In the genomic region with DNA sequence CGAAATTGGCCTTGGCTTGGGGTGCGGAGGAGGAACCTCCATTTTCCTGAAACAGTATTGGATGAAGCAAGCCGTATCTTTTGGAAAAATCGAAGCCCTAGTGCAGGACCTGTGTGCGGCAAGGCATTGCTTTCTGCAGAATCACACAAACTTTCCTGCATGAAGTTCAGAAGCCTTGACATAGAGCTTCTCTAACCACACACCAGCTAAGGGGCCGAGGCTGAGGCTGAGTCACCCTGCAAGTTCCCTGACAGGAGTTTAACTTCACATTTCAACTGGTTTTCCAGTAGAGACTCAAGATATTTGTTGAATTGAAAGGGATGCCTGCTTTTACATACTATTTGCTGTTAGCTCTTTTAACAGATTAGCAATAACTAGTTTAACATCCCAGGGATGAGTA, we compare ENCODE assay signal across 10 cellular contexts.
DNase-seq lines count a peak whose midpoint lies in the region; ATAC-seq and TF ChIP-seq lines count a peak whose summit lies in the region.
"Had no signal": no experiment of that assay in that cellular context is flagged by ENCODE, and none has a peak within 500 bp of the region (broad histone marks: within the 10 kb centered on the region; RNA-seq: fewer than 3 reads in every experiment).

No MANE protein-coding gene starts in this region.

- H3K4me1 Mint-ChIP-seq in activated T-helper 1 cell treated with anti-CD3 and anti-CD28 coated beads, Interleukin-12 subunit alpha, Interleukin-12 subunit beta, Interleukin-2, Interleukin-4 antibody, amounts not matched to agents 30 ng/mL and 10 ng/mL and 1 ng/mL, durations not matched to agents 14 hours and 24 hours and 36 hours (ENCODE audit: low read depth) = peaks cover 39% of the 10 kb centered on the region
- peaks cover 26% of the 10 kb centered on the region for H3K4me1 Mint-ChIP-seq in chondrocyte (ENCODE audit: low read depth)

- H3K27me3 Mint-ChIP-seq in activated T-helper 1 cell treated with anti-CD3 and anti-CD28 coated beads, Interleukin-12 subunit alpha, Interleukin-12 subunit beta, Interleukin-2, Interleukin-4 antibody, amounts not matched to agents 30 ng/mL and 10 ng/mL and 1 ng/mL, durations not matched to agents 14 hours and 24 hours and 36 hours (ENCODE audit: insufficient read depth) = no peaks in the 10 kb centered on the region
- no peaks in the 10 kb centered on the region for H3K27me3 Mint-ChIP-seq in chondrocyte (ENCODE audit: low read depth)

- H3K9me3 Mint-ChIP-seq in activated T-helper 1 cell treated with anti-CD3 and anti-CD28 coated beads, Interleukin-12 subunit alpha, Interleukin-12 subunit beta, Interleukin-2, Interleukin-4 antibody, amounts not matched to agents 30 ng/mL and 10 ng/mL and 1 ng/mL, durations not matched to agents 14 hours and 24 hours and 36 hours = peaks cover 3% of the 10 kb centered on the region
- H3K9me3 Mint-ChIP-seq in chondrocyte (ENCODE audit: low read depth) = peaks cover 6% of the 10 kb centered on the region

- peak; percentile 10 to 91 (median 22) for DNase-seq in T-helper 2 cell
- peak; percentile 48 for DNase-seq in activated T-helper 1 cell treated with anti-CD3 and anti-CD28 coated beads, Interleukin-12 subunit alpha, Interleukin-12 subunit beta, Interleukin-2, Interleukin-4 antibody, amounts not matched to agents 30 ng/mL and 10 ng/mL and 1 ng/mL, durations not matched to agents 14 hours and 24 hours and 36 hours (ENCODE audit: low spot score)
- peak; percentile 57 for DNase-seq in kidney tubule cell (ENCODE audit: low spot score)
- peak; percentile 31 to 45 for DNase-seq in stimulated activated CD8-positive, alpha-beta memory T cell treated with anti-CD3 and anti-CD28 coated beads, Interleukin-7, amount 100 ng/mL, for 4 hours (ENCODE audit: low read depth in 2 of 2)
- DNase-seq in NCI-H748 treated with DMSO at 0.1 percent for 48 hours (lab: John Stamatoyannopoulos, UW) = no peak
- DNase-seq in chondrocyte (ENCODE audit: low spot score) = no peak
- DNase-seq: foreskin melanocyte, NCI-H187 treated with DMSO at 0.1 percent for 48 hours, nephron progenitor cell had no signal

- no peak for TF ChIP-seq CTCF in chondrocyte (IDR thresholded peaks at IDR 0.05)

- peak overlapping the region; percentile 79 for H3K4me3 Mint-ChIP-seq in activated T-helper 1 cell treated with anti-CD3 and anti-CD28 coated beads, Interleukin-12 subunit alpha, Interleukin-12 subunit beta, Interleukin-2, Interleukin-4 antibody, amounts not matched to agents 30 ng/mL and 10 ng/mL and 1 ng/mL, durations not matched to agents 14 hours and 24 hours and 36 hours
- no peak overlapping the region for H3K4me3 Mint-ChIP-seq in chondrocyte (ENCODE audit: unreplicated experiment)
- H3K4me3 Mint-ChIP-seq: nephron progenitor cell had no signal

- no peak for ATAC-seq in HG02763 (IDR thresholded peaks at IDR 0.05; ENCODE audit: unreplicated experiment)

- H3K27ac Mint-ChIP-seq in activated T-helper 1 cell treated with anti-CD3 and anti-CD28 coated beads, Interleukin-12 subunit alpha, Interleukin-12 subunit beta, Interleukin-2, Interleukin-4 antibody, amounts not matched to agents 30 ng/mL and 10 ng/mL and 1 ng/mL, durations not matched to agents 14 hours and 24 hours and 36 hours = peak overlapping the region; percentile 77
- H3K27ac Mint-ChIP-seq in chondrocyte (ENCODE audit: unreplicated experiment) = no peak overlapping the region

- peaks cover 28% of the 10 kb centered on the region for H3K36me3 Mint-ChIP-seq in activated T-helper 1 cell treated with anti-CD3 and anti-CD28 coated beads, Interleukin-12 subunit alpha, Interleukin-12 subunit beta, Interleukin-2, Interleukin-4 antibody, amounts not matched to agents 30 ng/mL and 10 ng/mL and 1 ng/mL, durations not matched to agents 14 hours and 24 hours and 36 hours (ENCODE audit: low read depth)
- H3K36me3 Mint-ChIP-seq in chondrocyte (ENCODE audit: low read depth) = no peaks in the 10 kb centered on the region

- intact Hi-C loops in activated T-helper 1 cell treated with anti-CD3 and anti-CD28 coated beads, Interleukin-12 subunit alpha, Interleukin-12 subunit beta, Interleukin-2, Interleukin-4 antibody, amounts not matched to agents 30 ng/mL and 10 ng/mL and 1 ng/mL, durations not matched to agents 14 hours and 24 hours and 36 hours (cut with micrococcal nuclease) = loop anchor here (1.0 to 5.0 kb wide), 4 partner anchors 10 to 65 kb away; no protein-coding TSS in a partner anchor

Comparison
In these comparisons a context has a peak if more than half of its experiments do, and no peak if none do; other contexts are left out.
1. DNase-seq: peak in T-helper 2 cell (5 of 5), activated T-helper 1 cell treated with anti-CD3 and anti-CD28 coated beads, Interleukin-12 subunit alpha, Interleukin-12 subunit beta, Interleukin-2, Interleukin-4 antibody, amounts not matched to agents 30 ng/mL and 10 ng/mL and 1 ng/mL, durations not matched to agents 14 hours and 24 hours and 36 hours (single experiment), kidney tubule cell (single experiment) and stimulated activated CD8-positive, alpha-beta memory T cell treated with anti-CD3 and anti-CD28 coated beads, Interleukin-7, amount 100 ng/mL, for 4 hours (2 of 2); none in NCI-H748 treated with DMSO at 0.1 percent for 48 hours (single experiment) and chondrocyte (single experiment).